22 cellular contexts compared by ENCODE assay signal in the genomic region with DNA sequence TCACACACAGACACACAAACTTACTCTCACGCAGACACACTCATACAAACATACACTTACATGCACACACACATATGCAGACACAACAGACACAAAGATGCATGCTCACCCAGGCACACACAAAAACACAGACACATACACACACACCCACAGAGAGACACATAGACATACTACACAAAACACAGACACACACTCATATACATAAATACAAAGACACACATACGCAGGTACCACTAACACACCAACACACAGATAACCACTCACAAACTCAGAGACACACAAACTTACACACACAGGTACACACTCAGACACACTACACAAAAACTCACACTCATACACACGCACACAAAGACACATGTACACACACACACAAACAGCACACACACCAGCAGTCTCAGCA. TPM values are rescaled to one million over a fixed set of nuclear protein-coding genes. Genes with fewer than 3 reads are reported as not detected.
DNase-seq lines count a peak whose midpoint lies in the region; ATAC-seq, FAIRE-seq and TF ChIP-seq lines count a peak whose summit lies in the region.
"Had no signal": no experiment of that assay in that cellular context is flagged by ENCODE, and none has a peak within 500 bp of the region (broad histone marks: within the 10 kb centered on the region; RNA-seq: fewer than 3 reads in every experiment).

No MANE protein-coding gene starts in this region.

- H3K9ac ChIP-seq in BLaER1, result peak overlapping the region; percentile 62; the same call in 1 of the 2 replicates
- H3K9ac ChIP-seq in BLaER1 treated with 17β-estradiol and CSF1 and Interleukin-3, amounts not matched to agents 10 nM and 100 nM, result peak overlapping the region in 7 of 11 experiments; percentile 25 to 63 (median 56); a peak in 14 of 22 replicates

- no peaks in the 10 kb centered on the region for H3K27me3 ChIP-seq in BLaER1
- H3K27me3 ChIP-seq in BLaER1 treated with 17β-estradiol and CSF1 and Interleukin-3, amounts not matched to agents 10 nM and 100 nM, result no peaks in the 10 kb centered on the region
- no peaks in the 10 kb centered on the region for H3K27me3 ChIP-seq in breast epithelium
- H3K27me3 ChIP-seq: BE2C had no signal

- H3K9me3 ChIP-seq in BLaER1 (no peaks in the 10 kb centered on the region), HEK293 (ENCODE audit: control insufficient read depth, insufficient read depth, low read depth, low read length) (no peaks in the 10 kb centered on the region), breast epithelium (no peaks in the 10 kb centered on the region)
- H3K9me3 ChIP-seq in BLaER1 treated with 17β-estradiol and CSF1 and Interleukin-3, amounts not matched to agents 10 nM and 100 nM (replicated peaks in 1 of 11), result no peaks in the 10 kb centered on the region
- H3K9me3 ChIP-seq: BE2C had no signal

- CTCF ChIA-PET in HEK293 (lab: Yijun Ruan, JAX) (no interaction called here), RWPE1 (lab: Yijun Ruan, JAX) (interaction anchor here (0.7 kb wide), 1 partner anchor 219 kb away, joined by 3 read pairs; no protein-coding TSS in a partner anchor), HEK293T (lab: Yijun Ruan, JAX) (no interaction called here)

- no peak for TF ChIP-seq CTCF in HEK293 (tag by site-specific recombination; IDR thresholded peaks at IDR 0.05)
- TF ChIP-seq CTCF in RWPE1 (conservative IDR thresholded peaks at IDR 0.05; ENCODE audit: low read depth), result no peak
- TF ChIP-seq CTCF in breast epithelium (IDR thresholded peaks at IDR 0.05), result no peak

- TF ChIP-seq POLR2A in H54 (IDR thresholded peaks at IDR 0.05; ENCODE audit: low read depth, low read length), result no peak
- no peak for TF ChIP-seq POLR2A in breast epithelium (IDR thresholded peaks at IDR 0.05)

- ATAC-seq in HG03571 (IDR thresholded peaks at IDR 0.05; ENCODE audit: unreplicated experiment), result no peak

- H3K4me3 ChIP-seq in BLaER1 (peak overlapping the region; percentile 63), HEK293 (ENCODE audit: low read depth, low read length) (no peak overlapping the region), breast epithelium (no peak overlapping the region)
- peak overlapping the region in 5 of 10 experiments; percentile 35 to 48 (median 44); a peak in 8 of 20 replicates for H3K4me3 ChIP-seq in BLaER1 treated with 17β-estradiol and CSF1 and Interleukin-3, amounts not matched to agents 10 nM and 100 nM

- peak overlapping the region; percentile 97 for H3K4me2 ChIP-seq in BLaER1
- peak overlapping the region; percentile 70 to 95 (median 88) for H3K4me2 ChIP-seq in BLaER1 treated with 17β-estradiol and CSF1 and Interleukin-3, amounts not matched to agents 10 nM and 100 nM

- H3K36me3 ChIP-seq in BLaER1 (peaks cover 82% of the 10 kb centered on the region), HEK293 (ENCODE audit: control insufficient read depth in 2 of 2, insufficient read depth in 1 of 2, low read length in 2 of 2) (peaks cover 0 to 19% of the 10 kb centered on the region in 2 experiments; a peak in 1 of 3 replicates), breast epithelium (no peaks in the 10 kb centered on the region)
- H3K36me3 ChIP-seq in BLaER1 treated with 17β-estradiol and CSF1 and Interleukin-3, amounts not matched to agents 10 nM and 100 nM, result peaks cover 11 to 84% (median 65%) of the 10 kb centered on the region in 11 experiments; a peak in 21 of 22 replicates
- H3K36me3 ChIP-seq: BE2C had no signal

- FAIRE-seq in H54 (lab: Jason Lieb, UNC), result no peak
- FAIRE-seq: A204.1, G401.6, GM18507 had no signal

- intact Hi-C loops in breast epithelium (cut with DNase I; ENCODE audit: low total_unique reads), result no loop called here

- DNase-seq in RWPE1 (ENCODE audit: low spot score), result no peak
- no peak for DNase-seq in H54 (ENCODE audit: insufficient read length, low spot score)
- DNase-seq in breast epithelium (ENCODE audit: low spot score in 2 of 2), result no peak
- DNase-seq in HEK293T (ENCODE audit: extremely low spot score), result no peak
- DNase-seq: 8988T; BE2C; CD4-positive, alpha-beta memory T cell; CD4-positive, CD25-positive, alpha-beta regulatory T cell; CD8-positive, alpha-beta memory T cell; DMS 273 treated with DMSO at 0.1 percent for 48 hours; DMS153; DND-41; GF-D8 had no signal

- POLR2A ChIA-PET in HEK293 (lab: Yijun Ruan, JAX), result interaction anchor here (0.6 kb wide), 1 partner anchor 93 kb away, joined by 3 read pairs; no protein-coding TSS in a partner anchor
- POLR2A ChIA-PET in RWPE1 (lab: Yijun Ruan, JAX; ENCODE audit: low non-redundant PET), result no interaction called here
- POLR2A ChIA-PET in HEK293T (lab: Yijun Ruan, JAX), result no interaction called here

- H4K20me1 ChIP-seq in BLaER1, result no peaks in the 10 kb centered on the region; the same call in 1 of the 2 replicates
- H4K20me1 ChIP-seq in BLaER1 treated with 17β-estradiol and CSF1 and Interleukin-3, amounts not matched to agents 10 nM and 100 nM, result peaks cover 0 to 35% (median 23%) of the 10 kb centered on the region in 11 experiments; a peak in 15 of 22 replicates

- peak overlapping the region; percentile 64 for H3K27ac ChIP-seq in BLaER1
- H3K27ac ChIP-seq in BLaER1 treated with 17β-estradiol and CSF1 and Interleukin-3, amounts not matched to agents 10 nM and 100 nM, result peak overlapping the region in 5 of 11 experiments; percentile 8 to 66 (median 31); a peak in 8 of 22 replicates
- no peak overlapping the region for H3K27ac ChIP-seq in HEK293 (ENCODE audit: extremely low read depth, low read depth, low read length)
- H3K27ac ChIP-seq in RWPE1, result peak overlapping the region; percentile 68; the same call in 1 of the 2 replicates
- no peak overlapping the region for H3K27ac ChIP-seq in breast epithelium

- peaks cover 80% of the 10 kb centered on the region for H3K4me1 ChIP-seq in BLaER1
- H3K4me1 ChIP-seq in BLaER1 treated with 17β-estradiol and CSF1 and Interleukin-3, amounts not matched to agents 10 nM and 100 nM, result peaks cover 28 to 76% (median 51%) of the 10 kb centered on the region in 10 experiments
- H3K4me1 ChIP-seq in HEK293 (ENCODE audit: control insufficient read depth, insufficient read depth, low read length), result no peaks in the 10 kb centered on the region
- H3K4me1 ChIP-seq in breast epithelium, result no peaks in the 10 kb centered on the region
- H3K4me1 ChIP-seq: BE2C had no signal

TF ChIP-seq in HEK293T, 16 proteins besides CTCF, POLR2A, EP300 and RAD21:
- TF ChIP-seq FOXK2 (IDR thresholded peaks at IDR 0.05), result no peak
- TF ChIP-seq L3MBTL2 (conservative IDR thresholded peaks at IDR 0.05), result no peak

RNA-seq across cellular contexts. Expression of gene VWCE, which starts 22.4 kb away (rescaled TPM):
- 1 to 10 TPM in 2 of 3 donors, under 1 TPM in 1; 0.88 to 3.2 (median 2.6) TPM for total RNA-seq in breast epithelium
- total RNA-seq: Daoy had no signal

RNA-seq across cellular contexts. Expression of gene PGA5, which starts 31.8 kb away (rescaled TPM):
- total RNA-seq in breast epithelium, result 1 to 10 TPM in 2 of 3 donors, under 1 TPM in 1; 0.98 to 2.1 (median 1.6) TPM
- total RNA-seq: A673; CD4-positive, alpha-beta memory T cell; CD4-positive, CD25-positive, alpha-beta regulatory T cell; CD8-positive, alpha-beta memory T cell; Daoy had no signal

RNA-seq across cellular contexts. Expression of gene PGA4, which starts 50.6 kb away (rescaled TPM):
- total RNA-seq in breast epithelium, result 1 to 10 TPM in 2 of 3 donors, not detected in 1; 1.8 to 8.9 TPM
- total RNA-seq: A673; CD4-positive, alpha-beta memory T cell; CD4-positive, CD25-positive, alpha-beta regulatory T cell; CD8-positive, alpha-beta memory T cell; Daoy had no signal

Comparison
In these comparisons a context has a peak if more than half of its experiments do, and no peak if none do; other contexts are left out.
1. H3K27ac ChIP-seq: peak in BLaER1 (single experiment) and RWPE1 (single experiment); none in HEK293 (single experiment) and breast epithelium (0 of 2).